In genomic region chr20:44336725-44337380, GRCh38 we compare ENCODE assay signal across 23 cellular contexts. TPM values are rescaled to one million over a fixed set of nuclear protein-coding genes. Genes with fewer than 3 reads are reported as not detected.
"Had no signal": no experiment of that assay in that cellular context is flagged by ENCODE, and none has a peak within 500 bp of the region (broad histone marks: within the 10 kb centered on the region; RNA-seq: fewer than 3 reads in every experiment).

R3HDML (plus strand) TSS chr20:44337043; CDS start chr20:44337158, 115 bp downstream.

- H3K4me3 ChIP-seq: cardiac muscle cell, gastrocnemius medialis, heart left ventricle, lower lobe of right lung, tibial artery, uterus had no signal

- H3K9me3 Mint-ChIP-seq: activated T-helper 1 cell treated with anti-CD3 and anti-CD28 coated beads, Interleukin-12 subunit alpha, Interleukin-12 subunit beta, Interleukin-2, Interleukin-4 antibody, amounts not matched to agents 30 ng/mL and 10 ng/mL and 1 ng/mL, durations not matched to agents 14 hours and 24 hours and 36 hours; dendritic cell treated with granulocyte-macrophage colony-stimulating factor and Interleukin-4, amounts not matched to agents 40 ng/mL and 50 ng/mL, for 4 days; nephron had no signal

- H3K27me3 ChIP-seq: cardiac muscle cell, uterus had no signal

- H3K4me3 Mint-ChIP-seq: activated CD4-positive, alpha-beta T cell treated with anti-CD3 and anti-CD28 coated beads for 36 hours; activated naive CD8-positive, alpha-beta T cell; activated T-helper 1 cell treated with anti-CD3 and anti-CD28 coated beads, Interleukin-12 subunit alpha, Interleukin-12 subunit beta, Interleukin-2, Interleukin-4 antibody, amounts not matched to agents 30 ng/mL and 10 ng/mL and 1 ng/mL, durations not matched to agents 14 hours and 24 hours and 36 hours; dendritic cell treated with granulocyte-macrophage colony-stimulating factor and Interleukin-4, amounts not matched to agents 40 ng/mL and 50 ng/mL, for 4 days; nephron had no signal

- H3K27ac Mint-ChIP-seq: activated CD4-positive, alpha-beta T cell treated with anti-CD3 and anti-CD28 coated beads for 36 hours; activated naive CD8-positive, alpha-beta T cell; activated T-helper 1 cell treated with anti-CD3 and anti-CD28 coated beads, Interleukin-12 subunit alpha, Interleukin-12 subunit beta, Interleukin-2, Interleukin-4 antibody, amounts not matched to agents 30 ng/mL and 10 ng/mL and 1 ng/mL, durations not matched to agents 14 hours and 24 hours and 36 hours; dendritic cell treated with granulocyte-macrophage colony-stimulating factor and Interleukin-4, amounts not matched to agents 40 ng/mL and 50 ng/mL, for 4 days had no signal

- H3K9me3 ChIP-seq: gastrocnemius medialis, heart left ventricle, lower lobe of right lung, tibial artery, uterus had no signal

- H3K4me1 ChIP-seq: gastrocnemius medialis, heart left ventricle, lower lobe of right lung, tibial artery, uterus had no signal

- H3K4me1 Mint-ChIP-seq: activated CD4-positive, alpha-beta T cell treated with anti-CD3 and anti-CD28 coated beads for 36 hours had no signal

- H3K36me3 ChIP-seq: cardiac muscle cell, gastrocnemius medialis, heart left ventricle, lower lobe of right lung, tibial artery, uterus had no signal

- ATAC-seq: activated CD4-positive, alpha-beta T cell treated with anti-CD3 and anti-CD28 coated beads for 36 hours; esophagus mucosa; gastrocnemius medialis; heart left ventricle; left cardiac atrium; lower lobe of right lung; stimulated activated naive CD8-positive, alpha-beta T cell treated with anti-CD3 and anti-CD28 coated beads, Interleukin-15, Interleukin-2, amounts not matched to agents 100 U/mL and 50 U/mL, for 24 hours had no signal

- H3K36me3 Mint-ChIP-seq: activated naive CD8-positive, alpha-beta T cell had no signal

- DNase-seq: activated CD4-positive, alpha-beta T cell treated with anti-CD3 and anti-CD28 coated beads for 36 hours; activated CD4-positive, alpha-beta T cell treated with anti-CD3 and anti-CD28 coated beads, Interleukin-2, amount 50 U/mL, for 48 hours; activated T-cell treated with anti-CD3 and anti-CD28 coated beads for 4 hours; effector CD8-positive, alpha-beta T cell; gastrocnemius medialis; heart left ventricle; left cardiac atrium; lower lobe of right lung; midbrain; stimulated activated CD8-positive, alpha-beta memory T cell treated with anti-CD3 and anti-CD28 coated beads, Interleukin-4, amount 100 ng/mL, for 48 hours; stimulated activated naive CD8-positive, alpha-beta T cell treated with anti-CD3 and anti-CD28 coated beads, Interleukin-15, Interleukin-2, amounts not matched to agents 100 U/mL and 50 U/mL, for 24 hours; substantia nigra; T-helper 2 cell; tibial artery; uterus had no signal

- H3K27ac ChIP-seq: cardiac muscle cell, gastrocnemius medialis, heart left ventricle, lower lobe of right lung, tibial artery, uterus had no signal

RNA-seq across cellular contexts. Expression of gene R3HDML, which starts in this region (rescaled TPM):
- total RNA-seq: activated CD4-positive, alpha-beta T cell treated with anti-CD3 and anti-CD28 coated beads for 36 hours; activated T-helper 1 cell treated with anti-CD3 and anti-CD28 coated beads, Interleukin-12 subunit alpha, Interleukin-12 subunit beta, Interleukin-2, Interleukin-4 antibody, amounts not matched to agents 30 ng/mL and 10 ng/mL and 1 ng/mL, durations not matched to agents 14 hours and 24 hours and 36 hours; cardiac muscle cell; esophagus mucosa; gastrocnemius medialis; heart left ventricle; left cardiac atrium; lower lobe of right lung; omental fat pad; posterior vena cava; uterus had no signal
- polyA plus RNA-seq: cardiac muscle cell, heart left ventricle had no signal
